Comparison of ENCODE assay signal across 20 cellular contexts in the genomic region with DNA sequence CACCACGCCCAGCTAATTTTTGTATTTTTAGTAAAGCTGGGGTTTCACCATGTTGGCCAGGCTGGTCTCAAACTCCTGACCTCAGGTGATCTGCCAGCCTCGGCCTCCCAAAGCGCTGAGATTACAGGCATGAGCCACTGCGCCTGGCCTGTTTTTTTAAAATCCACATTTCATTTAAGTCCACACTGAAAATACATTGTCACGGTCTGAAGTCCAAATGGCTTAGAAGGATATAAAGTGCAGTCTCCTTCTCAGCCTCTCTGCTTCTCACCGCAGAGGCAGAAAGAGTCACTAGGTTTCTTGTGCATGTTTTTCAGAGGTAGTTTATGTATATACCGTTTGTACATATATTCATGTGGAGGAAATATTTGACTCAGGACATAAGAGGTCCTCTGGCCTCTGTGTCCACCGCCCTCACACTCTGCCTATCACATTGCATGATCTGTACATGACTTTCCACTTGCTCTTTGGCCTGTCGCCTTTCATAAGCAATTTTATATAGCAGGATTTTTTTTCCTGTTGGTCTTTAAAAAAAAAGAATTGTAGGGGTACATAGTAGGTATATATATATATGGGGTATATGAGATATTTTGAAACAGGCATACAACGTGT. TPM values are rescaled to one million over a fixed set of nuclear protein-coding genes. Genes with fewer than 3 reads are reported as not detected.
"Had no signal": no experiment of that assay in that cellular context is flagged by ENCODE, and none has a peak within 500 bp of the region (broad histone marks: within the 10 kb centered on the region; RNA-seq: fewer than 3 reads in every experiment).

No MANE protein-coding gene starts in this region.

- H3K4me2 ChIP-seq: neural progenitor cell had no signal

- H3K4me1 ChIP-seq: neural progenitor cell, psoas muscle, tibial nerve, upper lobe of right lung, uterus had no signal

- H3K27ac ChIP-seq: dorsolateral prefrontal cortex, neural progenitor cell, psoas muscle, skin epidermis, thoracic aorta, tibial nerve, upper lobe of right lung, uterus had no signal

- H3K27me3 ChIP-seq: dorsolateral prefrontal cortex, neural progenitor cell, tibial nerve, upper lobe of right lung, uterus had no signal

- DNase-seq: dorsolateral prefrontal cortex; effector CD4-positive, alpha-beta T cell; kidney glomerular epithelial cell; left ventricle myocardium superior; naive thymus-derived CD4-positive, alpha-beta T cell; psoas muscle; right cardiac atrium; stimulated activated CD4-positive, alpha-beta T cell treated with anti-CD3 and anti-CD28 coated beads, Interleukin-15, amount 100 ng/mL, for 24 hours; stimulated activated CD4-positive, alpha-beta T cell treated with anti-CD3 and anti-CD28 coated beads, Interleukin-2, amount 100 ng/mL, for 48 hours; stimulated activated naive B cell treated with anti-CD40 and anti-IgM and Interleukin-4, amounts not matched to agents 10 μg/mL and 1 μg/mL and 100 μg/mL, for 72 hours; upper lobe of right lung; uterus had no signal

- FAIRE-seq: frontal cortex had no signal

- H3K36me3 ChIP-seq: neural progenitor cell, thoracic aorta, tibial nerve, upper lobe of right lung, uterus had no signal

- H3K9ac ChIP-seq: neural progenitor cell had no signal

- H3K4me3 ChIP-seq: dorsolateral prefrontal cortex, lung, neural progenitor cell, psoas muscle, skin epidermis, thoracic aorta, tibial nerve, upper lobe of right lung, uterus had no signal

- H3K9me3 ChIP-seq: psoas muscle, thoracic aorta, tibial nerve, upper lobe of right lung, uterus had no signal

RNA-seq across cellular contexts. Expression of gene BLNK, which starts 42.9 kb away (rescaled TPM):
- total RNA-seq: fibroblast of villous mesenchyme, osteocyte had no signal
